ENCODE assay signal across 1 cellular context in the genomic region with DNA sequence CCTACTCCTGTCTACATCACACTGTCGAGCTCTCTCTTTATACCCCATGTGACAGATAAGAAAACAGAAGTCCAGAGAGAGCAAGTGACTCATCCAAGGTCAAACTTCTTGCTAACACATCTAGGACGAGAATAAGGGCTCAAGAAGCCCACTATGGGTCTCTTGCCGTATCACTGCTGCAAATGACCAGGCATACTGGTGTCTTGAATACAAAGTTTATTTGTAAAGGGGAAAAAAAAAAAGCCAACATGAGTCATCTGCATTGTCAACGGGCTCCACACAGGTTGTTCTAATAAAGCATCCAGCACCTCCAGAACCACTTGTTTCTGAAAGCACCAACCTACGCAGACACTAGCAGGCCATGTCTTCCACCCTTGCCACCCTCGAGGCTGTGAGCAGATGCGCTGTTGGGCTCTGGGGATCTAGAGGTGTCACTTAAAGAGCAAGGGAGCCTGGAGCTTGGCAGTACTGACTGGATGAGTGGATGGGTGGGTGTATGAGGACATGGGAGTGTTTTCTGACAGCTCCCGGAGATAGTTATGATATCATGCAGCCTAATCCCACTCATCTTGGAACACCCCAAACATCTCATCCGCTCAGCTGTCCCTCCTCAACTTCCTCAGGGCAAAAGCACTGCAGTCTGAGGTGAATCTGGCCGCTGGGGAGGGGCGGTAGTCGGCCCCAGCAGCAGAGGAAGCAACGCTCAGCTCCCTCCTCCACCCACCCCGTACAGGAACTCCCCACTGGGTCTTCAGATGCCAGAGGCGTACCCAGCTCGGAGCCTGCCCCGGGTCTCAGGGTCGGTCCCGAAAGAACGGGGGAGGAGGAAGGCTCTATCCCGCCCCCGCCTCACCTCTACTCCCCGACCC.
A peak's percentile ranks its signal among the peaks of the same experiment; 100 is the strongest.
TF ChIP-seq lines count a peak whose summit lies in the region.

No MANE protein-coding gene starts in this region.

TF ChIP-seq in HepG2, 621 proteins besides CTCF, POLR2A, EP300 and RAD21 (continued from another document):
- TF ChIP-seq, protein P1, sequence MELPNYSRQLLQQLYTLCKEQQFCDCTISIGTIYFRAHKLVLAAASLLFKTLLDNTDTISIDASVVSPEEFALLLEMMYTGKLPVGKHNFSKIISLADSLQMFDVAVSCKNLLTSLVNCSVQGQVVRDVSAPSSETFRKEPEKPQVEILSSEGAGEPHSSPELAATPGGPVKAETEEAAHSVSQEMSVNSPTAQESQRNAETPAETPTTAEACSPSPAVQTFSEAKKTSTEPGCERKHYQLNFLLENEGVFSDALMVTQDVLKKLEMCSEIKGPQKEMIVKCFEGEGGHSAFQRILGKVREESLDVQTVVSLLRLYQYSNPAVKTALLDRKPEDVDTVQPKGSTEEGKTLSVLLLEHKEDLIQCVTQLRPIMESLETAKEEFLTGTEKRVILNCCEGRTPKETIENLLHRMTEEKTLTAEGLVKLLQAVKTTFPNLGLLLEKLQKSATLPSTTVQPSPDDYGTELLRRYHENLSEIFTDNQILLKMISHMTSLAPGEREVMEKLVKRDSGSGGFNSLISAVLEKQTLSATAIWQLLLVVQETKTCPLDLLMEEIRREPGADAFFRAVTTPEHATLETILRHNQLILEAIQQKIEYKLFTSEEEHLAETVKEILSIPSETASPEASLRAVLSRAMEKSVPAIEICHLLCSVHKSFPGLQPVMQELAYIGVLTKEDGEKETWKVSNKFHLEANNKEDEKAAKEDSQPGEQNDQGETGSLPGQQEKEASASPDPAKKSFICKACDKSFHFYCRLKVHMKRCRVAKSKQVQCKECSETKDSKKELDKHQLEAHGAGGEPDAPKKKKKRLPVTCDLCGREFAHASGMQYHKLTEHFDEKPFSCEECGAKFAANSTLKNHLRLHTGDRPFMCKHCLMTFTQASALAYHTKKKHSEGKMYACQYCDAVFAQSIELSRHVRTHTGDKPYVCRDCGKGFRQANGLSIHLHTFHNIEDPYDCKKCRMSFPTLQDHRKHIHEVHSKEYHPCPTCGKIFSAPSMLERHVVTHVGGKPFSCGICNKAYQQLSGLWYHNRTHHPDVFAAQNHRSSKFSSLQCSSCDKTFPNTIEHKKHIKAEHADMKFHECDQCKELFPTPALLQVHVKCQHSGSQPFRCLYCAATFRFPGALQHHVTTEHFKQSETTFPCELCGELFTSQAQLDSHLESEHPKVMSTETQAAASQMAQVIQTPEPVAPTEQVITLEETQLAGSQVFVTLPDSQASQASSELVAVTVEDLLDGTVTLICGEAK (IDR thresholded peaks at IDR 0.05): peak; percentile 87
- TF ChIP-seq, protein P1 (CRISPR knock-in tag; IDR thresholded peaks at IDR 0.05): peak; percentile 98
- TF ChIP-seq KDM6A (CRISPR knock-in tag; IDR thresholded peaks at IDR 0.05; ENCODE audit: low read depth) (no peak), HNRNPH1 (optimal IDR thresholded peaks at IDR 0.05; ENCODE audit: low read depth, low read length) (no peak), HOXA5 (CRISPR knock-in tag; IDR thresholded peaks at IDR 0.05) (peak; percentile 33; the same call in 1 of the 2 replicates), ZNF737 (CRISPR knock-in tag; IDR thresholded peaks at IDR 0.05; ENCODE audit: borderline replicate concordance) (peak; percentile 63; the same call in 1 of the 2 replicates), NR2F6 (IDR thresholded peaks at IDR 0.05) (0 out of 2 replicates have a peak, but pooled peaks have one; percentile 18), NR2F6 (CRISPR knock-in tag; IDR thresholded peaks at IDR 0.05) (no peak), KDM4B (CRISPR knock-in tag; IDR thresholded peaks at IDR 0.05) (no peak), ZNF598 (CRISPR knock-in tag; IDR thresholded peaks at IDR 0.05; ENCODE audit: borderline replicate concordance) (peak; percentile 63; the same call in 1 of the 2 replicates), HDAC1 (CRISPR knock-in tag; IDR thresholded peaks at IDR 0.05) (0 out of 2 replicates have a peak, but pooled peaks have one; percentile 33), ZNF558 (CRISPR knock-in tag; IDR thresholded peaks at IDR 0.05; ENCODE audit: borderline replicate concordance) (0 out of 2 replicates have a peak, but pooled peaks have one; percentile 19), HES4 (CRISPR knock-in tag; IDR thresholded peaks at IDR 0.05; ENCODE audit: borderline replicate concordance) (no peak), HDAC2 (CRISPR knock-in tag; IDR thresholded peaks at IDR 0.05) (peak; percentile 38; the same call in 1 of the 2 replicates), BHLHE40 (IDR thresholded peaks at IDR 0.05; ENCODE audit: low read length) (no peak), ZNF350 (CRISPR knock-in tag; IDR thresholded peaks at IDR 0.05; ENCODE audit: borderline replicate concordance, low read depth) (0 out of 2 replicates have a peak, but pooled peaks have one; percentile 35), HHEX (CRISPR knock-in tag; IDR thresholded peaks at IDR 0.05) (no peak), HDAC6 (IDR thresholded peaks at IDR 0.05; ENCODE audit: low read depth, low read length) (no peak)
- TF ChIP-seq, protein P2, sequence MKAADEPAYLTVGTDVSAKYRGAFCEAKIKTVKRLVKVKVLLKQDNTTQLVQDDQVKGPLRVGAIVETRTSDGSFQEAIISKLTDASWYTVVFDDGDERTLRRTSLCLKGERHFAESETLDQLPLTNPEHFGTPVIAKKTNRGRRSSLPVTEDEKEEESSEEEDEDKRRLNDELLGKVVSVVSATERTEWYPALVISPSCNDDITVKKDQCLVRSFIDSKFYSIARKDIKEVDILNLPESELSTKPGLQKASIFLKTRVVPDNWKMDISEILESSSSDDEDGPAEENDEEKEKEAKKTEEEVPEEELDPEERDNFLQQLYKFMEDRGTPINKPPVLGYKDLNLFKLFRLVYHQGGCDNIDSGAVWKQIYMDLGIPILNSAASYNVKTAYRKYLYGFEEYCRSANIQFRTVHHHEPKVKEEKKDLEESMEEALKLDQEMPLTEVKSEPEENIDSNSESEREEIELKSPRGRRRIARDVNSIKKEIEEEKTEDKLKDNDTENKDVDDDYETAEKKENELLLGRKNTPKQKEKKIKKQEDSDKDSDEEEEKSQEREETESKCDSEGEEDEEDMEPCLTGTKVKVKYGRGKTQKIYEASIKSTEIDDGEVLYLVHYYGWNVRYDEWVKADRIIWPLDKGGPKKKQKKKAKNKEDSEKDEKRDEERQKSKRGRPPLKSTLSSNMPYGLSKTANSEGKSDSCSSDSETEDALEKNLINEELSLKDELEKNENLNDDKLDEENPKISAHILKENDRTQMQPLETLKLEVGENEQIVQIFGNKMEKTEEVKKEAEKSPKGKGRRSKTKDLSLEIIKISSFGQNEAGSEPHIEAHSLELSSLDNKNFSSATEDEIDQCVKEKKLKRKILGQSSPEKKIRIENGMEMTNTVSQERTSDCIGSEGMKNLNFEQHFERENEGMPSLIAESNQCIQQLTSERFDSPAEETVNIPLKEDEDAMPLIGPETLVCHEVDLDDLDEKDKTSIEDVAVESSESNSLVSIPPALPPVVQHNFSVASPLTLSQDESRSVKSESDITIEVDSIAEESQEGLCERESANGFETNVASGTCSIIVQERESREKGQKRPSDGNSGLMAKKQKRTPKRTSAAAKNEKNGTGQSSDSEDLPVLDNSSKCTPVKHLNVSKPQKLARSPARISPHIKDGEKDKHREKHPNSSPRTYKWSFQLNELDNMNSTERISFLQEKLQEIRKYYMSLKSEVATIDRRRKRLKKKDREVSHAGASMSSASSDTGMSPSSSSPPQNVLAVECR (CRISPR knock-in tag; IDR thresholded peaks at IDR 0.05; ENCODE audit: borderline replicate concordance): peak; percentile 31; the same call in 1 of the 2 replicates
TF ChIP-seq in HepG2: peak in this region for 36.
